In genomic region chr5:3601060-3601710, GRCh38 we compare ENCODE assay signal across 1 cellular context.
TF ChIP-seq lines count a peak whose summit lies in the region.

No MANE protein-coding gene starts in this region.

TF ChIP-seq in neural cell, 6 proteins besides CTCF, POLR2A, EP300 and RAD21 (continued from another document):
- TF ChIP-seq REST (IDR thresholded peaks at IDR 0.05; ENCODE audit: borderline replicate concordance) (no peak), TAF1 (IDR thresholded peaks at IDR 0.05; ENCODE audit: low read depth) (no peak)
